Comparison of ENCODE assay signal across 26 cellular contexts in the genomic region with DNA sequence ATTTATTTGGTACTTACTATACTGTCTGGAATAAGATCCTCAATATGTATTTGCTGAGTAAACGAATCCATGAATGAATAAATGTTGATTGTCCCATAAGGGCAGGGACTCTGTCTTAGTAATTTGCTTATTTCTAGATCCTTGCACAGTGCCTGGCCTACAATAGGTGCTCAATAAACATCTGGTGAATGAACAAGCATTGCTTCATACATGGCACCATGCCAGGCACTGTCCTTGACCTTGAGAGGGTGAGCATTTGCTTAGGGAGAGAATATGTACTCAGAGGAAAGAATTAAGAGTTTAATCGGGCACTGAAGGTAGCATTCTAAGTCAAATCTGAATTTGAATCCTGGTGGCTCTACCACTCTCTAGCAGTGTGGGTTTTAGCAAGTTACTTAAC.
DNase-seq lines count a peak whose midpoint lies in the region; ATAC-seq, FAIRE-seq and TF ChIP-seq lines count a peak whose summit lies in the region.
"Had no signal": no experiment of that assay in that cellular context is flagged by ENCODE, and none has a peak within 500 bp of the region (broad histone marks: within the 10 kb centered on the region; RNA-seq: fewer than 3 reads in every experiment).

No MANE protein-coding gene starts in this region.

- H3K4ac ChIP-seq in H9 (ENCODE audit: low read depth, low read length), result no peak overlapping the region

- ATAC-seq in HepG2, result no peak
- ATAC-seq: activated CD4-positive, alpha-beta T cell treated with anti-CD3 and anti-CD28 coated beads for 36 hours; activated T-cell treated with anti-CD3 and anti-CD28 coated beads, Interleukin-2, amount 50 U/mL, for 4 hours; natural killer cell; stimulated activated memory B cell treated with anti-CD40 and anti-IgM and Interleukin-4, amounts not matched to agents 10 μg/mL and 1 μg/mL and 100 μg/mL, for 72 hours had no signal

- no peaks in the 10 kb centered on the region; a peak in 3 of 5 replicates for H3K27me3 ChIP-seq in HepG2 (ENCODE audit: control insufficient read depth in 1 of 2, insufficient read depth in 2 of 2, low read length in 2 of 2)
- H3K27me3 ChIP-seq in H9 (ENCODE audit: insufficient read depth, low read length), result no peaks in the 10 kb centered on the region
- H3K27me3 ChIP-seq: suprapubic skin had no signal

- H3K4me1 Mint-ChIP-seq in H9, result peaks cover 17 to 19% of the 10 kb centered on the region in 2 experiments
- H3K4me1 Mint-ChIP-seq: activated CD4-positive, alpha-beta T cell treated with anti-CD3 and anti-CD28 coated beads for 36 hours; CD14-positive monocyte; natural killer cell; stimulated activated memory B cell treated with anti-CD40 and anti-IgM and Interleukin-4, amounts not matched to agents 10 μg/mL and 1 μg/mL and 100 μg/mL, for 72 hours had no signal

- no peak for TF ChIP-seq CTCF in AG10803 (conservative IDR thresholded peaks at IDR 0.05; ENCODE audit: low read length)
- no peak for TF ChIP-seq CTCF in choroid plexus epithelial cell (conservative IDR thresholded peaks at IDR 0.05; ENCODE audit: low read depth, low read length)
- no peak for TF ChIP-seq CTCF in HepG2 (CRISPR knock-in tag; IDR thresholded peaks at IDR 0.05)
- TF ChIP-seq CTCF in H9 (conservative IDR thresholded peaks at IDR 0.05), result no peak
- no peak for TF ChIP-seq CTCF in GM13976 (IDR thresholded peaks at IDR 0.05; ENCODE audit: borderline replicate concordance, control extremely low read depth, extremely low read depth, insufficient read depth, missing control alignments)

- H3K27ac ChIP-seq in HepG2 (ENCODE audit: extremely low read length, insufficient read depth, low read length), result no peak overlapping the region
- H3K27ac ChIP-seq in H9 (ENCODE audit: insufficient read length, low read depth, low read length), result no peak overlapping the region
- H3K27ac ChIP-seq: RWPE1, SK-N-MC, suprapubic skin had no signal

- intact Hi-C loops in HepG2 (cut with micrococcal nuclease; ENCODE audit: unreplicated experiment), result no loop called here

- no peak overlapping the region for H3K4me3 ChIP-seq in AG10803 (ENCODE audit: low read length)
- no peak overlapping the region for H3K4me3 ChIP-seq in choroid plexus epithelial cell (ENCODE audit: low read depth, low read length)
- H3K4me3 ChIP-seq in HepG2 (replicated peaks in 1 of 3; ENCODE audit: insufficient read depth in 1 of 3, low read depth in 2 of 3, low read length in 3 of 3), result no peak overlapping the region
- H3K4me3 ChIP-seq: SK-N-MC, suprapubic skin had no signal

- no peak for TF ChIP-seq RAD21 in HepG2 (CRISPR knock-in tag; IDR thresholded peaks at IDR 0.05)

- FAIRE-seq in HepG2 (lab: Jason Lieb, UNC), result no peak
- FAIRE-seq: bronchial epithelial cell, GM19239 had no signal

- H3K9ac ChIP-seq in HepG2 (ENCODE audit: insufficient read depth, low read depth, low read length) (no peak overlapping the region), H9 (ENCODE audit: extremely low read depth, insufficient read length, low read length) (no peak overlapping the region)

- no peak for TF ChIP-seq POLR2A in HepG2 (IDR thresholded peaks at IDR 0.05; ENCODE audit: insufficient read depth in 1 of 2, low read depth in 2 of 2, low read length in 2 of 2)

- H3K4me1 ChIP-seq in HepG2 (ENCODE audit: insufficient read depth, low read length) (no peaks in the 10 kb centered on the region), H9 (ENCODE audit: insufficient read depth, low read length) (no peaks in the 10 kb centered on the region; the same call in 1 of the 2 replicates)
- H3K4me1 ChIP-seq: suprapubic skin had no signal

- CTCF ChIA-PET in HepG2 (lab: Yijun Ruan, JAX; ENCODE audit: low intra/inter-chr PET ratio, low total read pairs), result no interaction called here

- TF ChIP-seq EP300 in HepG2 (IDR thresholded peaks at IDR 0.05; ENCODE audit: low read depth in 2 of 2, low read length in 2 of 2) (no peak), HepG2 (CRISPR knock-in tag; IDR thresholded peaks at IDR 0.05; ENCODE audit: borderline replicate concordance) (no peak)

- H3K9me3 Mint-ChIP-seq in H9, result no peaks in the 10 kb centered on the region
- H3K9me3 Mint-ChIP-seq: activated T-cell treated with anti-CD3 and anti-CD28 coated beads, Interleukin-2, amount 50 U/mL, for 4 hours; CD14-positive monocyte; natural killer cell; stimulated activated memory B cell treated with anti-CD40 and anti-IgM and Interleukin-4, amounts not matched to agents 10 μg/mL and 1 μg/mL and 100 μg/mL, for 72 hours; T-helper 1 cell treated with Interleukin-12 subunit alpha and Interleukin-12 subunit beta and Interleukin-4 antibody, amounts not matched to agents 30 μg/mL and 1 μg/mL, for 36 hours had no signal

- H3K4me3 Mint-ChIP-seq in H9, result no peak overlapping the region
- H3K4me3 Mint-ChIP-seq: activated CD4-positive, alpha-beta T cell treated with anti-CD3 and anti-CD28 coated beads for 36 hours; activated T-cell treated with anti-CD3 and anti-CD28 coated beads, Interleukin-2, amount 50 U/mL, for 4 hours; CD14-positive monocyte; endodermal cell; natural killer cell; stimulated activated memory B cell treated with anti-CD40 and anti-IgM and Interleukin-4, amounts not matched to agents 10 μg/mL and 1 μg/mL and 100 μg/mL, for 72 hours; T-helper 1 cell treated with Interleukin-12 subunit alpha and Interleukin-12 subunit beta and Interleukin-4 antibody, amounts not matched to agents 30 μg/mL and 1 μg/mL, for 36 hours had no signal

- H3K79me2 ChIP-seq in HepG2 (ENCODE audit: insufficient read depth, low read length) (no peaks in the 10 kb centered on the region), H9 (ENCODE audit: insufficient read depth, low read length) (no peaks in the 10 kb centered on the region)

- no peak overlapping the region for H3K56ac ChIP-seq in H9 (ENCODE audit: insufficient read length, low read depth, low read length)

- H4K91ac ChIP-seq in H9 (ENCODE audit: insufficient read length, low read depth, low read length), result no peak overlapping the region

- H3K23ac ChIP-seq in H9 (ENCODE audit: insufficient read length, low read depth, low read length), result no peak overlapping the region

- in situ Hi-C loops in HepG2 (cut with HindIII; ENCODE audit: extremely low pct_ligation_motif_present, low pct_unique_long_range_greater_than_20kb), result no loop called here
- in situ Hi-C loops in GM13976 (cut with MboI; ENCODE audit: low sequenced_read_pairs, unreplicated experiment), result no loop called here

- POLR2A ChIA-PET in HepG2 (lab: Yijun Ruan, JAX), result no interaction called here

- H3K4me2 ChIP-seq in HepG2 (ENCODE audit: low read depth, low read length) (no peak overlapping the region), H9 (ENCODE audit: insufficient read depth, insufficient read length, low read length) (no peak overlapping the region)

- H4K20me1 ChIP-seq in HepG2 (ENCODE audit: insufficient read depth, low read length), result no peaks in the 10 kb centered on the region
- no peaks in the 10 kb centered on the region for H4K20me1 ChIP-seq in H9 (ENCODE audit: control insufficient read depth, insufficient read depth, insufficient read length)

- no peaks in the 10 kb centered on the region for H3K36me3 Mint-ChIP-seq in H9 (ENCODE audit: insufficient read depth in 1 of 3, low read depth in 3 of 3)
- H3K36me3 Mint-ChIP-seq: CD14-positive monocyte; natural killer cell; stimulated activated memory B cell treated with anti-CD40 and anti-IgM and Interleukin-4, amounts not matched to agents 10 μg/mL and 1 μg/mL and 100 μg/mL, for 72 hours had no signal

- H2BK5ac ChIP-seq in H9 (ENCODE audit: insufficient read length, low read length), result no peak overlapping the region

- WGBS in HepG2 (ENCODE audit: low lambda C conversion rate), result 0% methylated on average over 2 of the region's 2 CpGs
- no CpG with 5 or more reads among the region's 2 CpGs for WGBS in H9 (ENCODE audit: extremely low coverage, insufficient read length, low lambda C conversion rate)

- H2BK15ac ChIP-seq in H9 (ENCODE audit: low read depth, low read length), result no peak overlapping the region

- no peaks in the 10 kb centered on the region; the same call in 1 of the 2 replicates for H3K27me3 Mint-ChIP-seq in H9 (ENCODE audit: low read depth)
- H3K27me3 Mint-ChIP-seq: stimulated activated memory B cell treated with anti-CD40 and anti-IgM and Interleukin-4, amounts not matched to agents 10 μg/mL and 1 μg/mL and 100 μg/mL, for 72 hours had no signal

- no peak overlapping the region for H3K18ac ChIP-seq in H9 (ENCODE audit: insufficient read length, low read depth, low read length)

- H3K36me3 ChIP-seq in HepG2 (replicated peaks in 1 of 2; ENCODE audit: control insufficient read depth in 1 of 2, insufficient read depth in 2 of 2, low read length in 2 of 2), result no peaks in the 10 kb centered on the region; a peak in 1 of 5 replicates
- H3K36me3 ChIP-seq: suprapubic skin had no signal

- no peak overlapping the region for H2BK120ac ChIP-seq in H9 (ENCODE audit: low read depth, low read length, poor library complexity, severe bottlenecking)

- H3K23me2 ChIP-seq in H9 (ENCODE audit: insufficient read length, low read depth, low read length, poor library complexity, severe bottlenecking), result no peaks in the 10 kb centered on the region

- H2BK20ac ChIP-seq in H9 (ENCODE audit: low read depth, low read length, poor library complexity, severe bottlenecking), result no peak overlapping the region

- H2AK5ac ChIP-seq in H9 (ENCODE audit: insufficient read length, low read length), result no peak overlapping the region

- H3K27ac Mint-ChIP-seq in H9, result no peak overlapping the region
- H3K27ac Mint-ChIP-seq: activated CD4-positive, alpha-beta T cell treated with anti-CD3 and anti-CD28 coated beads for 36 hours; CD14-positive monocyte; endodermal cell; natural killer cell; stimulated activated memory B cell treated with anti-CD40 and anti-IgM and Interleukin-4, amounts not matched to agents 10 μg/mL and 1 μg/mL and 100 μg/mL, for 72 hours; T-helper 1 cell treated with Interleukin-12 subunit alpha and Interleukin-12 subunit beta and Interleukin-4 antibody, amounts not matched to agents 30 μg/mL and 1 μg/mL, for 36 hours had no signal

- no peak overlapping the region for H3K14ac ChIP-seq in H9 (ENCODE audit: insufficient read depth, low read length)

- no peak overlapping the region for H4K8ac ChIP-seq in H9 (replicated peaks; ENCODE audit: insufficient read length, low read depth, low read length)

- peak; percentile 25 for DNase-seq in AG10803 (ENCODE audit: low read depth)
- peak; percentile 36 for DNase-seq in LHCN-M2 (ENCODE audit: low read depth)
- peak; percentile 73 for DNase-seq in choroid plexus epithelial cell (ENCODE audit: low read depth)
- no peak for DNase-seq in HepG2 (ENCODE audit: low spot score)
- no peak for DNase-seq in H9
- DNase-seq in islet precursor cell, result no peak
- no peak for DNase-seq in GM13976 (ENCODE audit: low spot score)
- DNase-seq in ureter (ENCODE audit: low spot score), result no peak
- DNase-seq: activated CD4-positive, alpha-beta T cell treated with anti-CD3 and anti-CD28 coated beads for 36 hours; activated naive CD4-positive, alpha-beta T cell; activated T-cell treated with anti-CD3 and anti-CD28 coated beads, Interleukin-2, amount 50 U/mL, for 4 hours; endodermal cell; head of caudate nucleus; KBM-7; midbrain; natural killer cell; NCI-H526 treated with DMSO at 0.1 percent for 48 hours; stimulated activated CD4-positive, alpha-beta T cell treated with anti-CD3 and anti-CD28 coated beads, Interleukin-4, amount 100 ng/mL, for 1 hour had no signal

- H3K79me1 ChIP-seq in H9 (ENCODE audit: insufficient read depth, low read depth, low read length, poor library complexity, severe bottlenecking), result no peaks in the 10 kb centered on the region

- H2AFZ ChIP-seq in HepG2 (ENCODE audit: low read length) (no peak overlapping the region), H9 (ENCODE audit: low read length) (no peak overlapping the region)

- no peak overlapping the region for H4K5ac ChIP-seq in H9 (ENCODE audit: insufficient read length, low read depth, low read length)

- H3K9me3 ChIP-seq in HepG2 (ENCODE audit: low read length) (no peaks in the 10 kb centered on the region), H9 (ENCODE audit: control insufficient read depth, low read depth, low read length) (no peaks in the 10 kb centered on the region)
- H3K9me3 ChIP-seq: suprapubic skin had no signal

- BruUV-seq in HepG2 (replicated peaks; lab: Mats Ljungman, UMichigan), result no TSS peak

- no peak overlapping the region for H2BK12ac ChIP-seq in H9 (ENCODE audit: insufficient read length, low read depth, low read length)

- H3T11ph ChIP-seq in H9 (ENCODE audit: low read length), result no peak overlapping the region

Comparison
In these comparisons a context has a peak if more than half of its experiments do, and no peak if none do; other contexts are left out.
1. DNase-seq: peak in AG10803 (single experiment), LHCN-M2 (single experiment) and choroid plexus epithelial cell (single experiment); none in HepG2 (single experiment), H9 (single experiment), islet precursor cell (single experiment), GM13976 (single experiment) and ureter (single experiment).